ENCODE assay signal across 8 cellular contexts in the genomic region with DNA sequence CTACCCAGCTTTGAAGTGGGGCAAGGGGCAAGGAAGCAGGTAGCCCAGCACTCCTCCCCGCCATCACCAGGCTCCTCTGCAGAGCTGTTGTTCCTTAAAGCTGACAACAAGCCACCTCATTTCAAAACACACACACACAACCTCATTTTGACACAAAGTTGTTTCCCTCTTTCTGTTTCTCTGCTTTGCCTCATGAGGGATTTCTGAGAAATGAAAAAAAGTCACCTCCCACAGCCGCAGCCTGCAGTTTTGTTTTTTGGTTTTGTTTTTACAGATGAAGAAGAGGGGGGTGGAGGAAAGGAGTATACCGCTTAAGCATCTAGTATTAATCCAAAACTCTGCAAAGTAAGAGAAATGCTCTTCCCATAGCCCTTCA. TPM values are rescaled to one million over a fixed set of nuclear protein-coding genes. Genes with fewer than 3 reads are reported as not detected.
DNase-seq lines count a peak whose midpoint lies in the region; ATAC-seq and TF ChIP-seq lines count a peak whose summit lies in the region.

No MANE protein-coding gene starts in this region.

- H3K4me1 ChIP-seq in HUES64 (ENCODE audit: insufficient read depth, low read length) (peaks cover 55% of the 10 kb centered on the region), gastrocnemius medialis (peaks cover 97 to 99% of the 10 kb centered on the region in 2 donors)

- peaks cover 24% of the 10 kb centered on the region for H3K36me3 Mint-ChIP-seq in activated T-helper 1 cell treated with anti-CD3 and anti-CD28 coated beads, Interleukin-12 subunit alpha, Interleukin-12 subunit beta, Interleukin-2, Interleukin-4 antibody, amounts not matched to agents 30 ng/mL and 10 ng/mL and 1 ng/mL, durations not matched to agents 14 hours and 24 hours and 36 hours (ENCODE audit: low read depth)

- peak; percentile 75 for DNase-seq in activated T-helper 1 cell treated with anti-CD3 and anti-CD28 coated beads, Interleukin-12 subunit alpha, Interleukin-12 subunit beta, Interleukin-2, Interleukin-4 antibody, amounts not matched to agents 30 ng/mL and 10 ng/mL and 1 ng/mL, durations not matched to agents 14 hours and 24 hours and 36 hours (ENCODE audit: low spot score)
- DNase-seq in germinal center (ENCODE audit: low spot score): peak; percentile 47
- no peak for DNase-seq in gastrocnemius medialis
- DNase-seq in mucosa of gallbladder (ENCODE audit: low spot score): no peak
- DNase-seq in effector CD4-positive, alpha-beta T cell: no peak
- no peak for DNase-seq in NCI-H2029 (lab: John Stamatoyannopoulos, UW)

- TF ChIP-seq POLR2A in gastrocnemius medialis (IDR thresholded peaks at IDR 0.05): no peak

- WGBS in HUES64: 41% methylated on average over 3 of the region's 3 CpGs

- peak overlapping the region; percentile 90 for H3K4me3 Mint-ChIP-seq in activated T-helper 1 cell treated with anti-CD3 and anti-CD28 coated beads, Interleukin-12 subunit alpha, Interleukin-12 subunit beta, Interleukin-2, Interleukin-4 antibody, amounts not matched to agents 30 ng/mL and 10 ng/mL and 1 ng/mL, durations not matched to agents 14 hours and 24 hours and 36 hours

- peak; percentile 35 for ATAC-seq in GM19043 (IDR thresholded peaks at IDR 0.05; ENCODE audit: low read depth, unreplicated experiment)
- ATAC-seq in gastrocnemius medialis: no peak

- peak overlapping the region; percentile 75 for H3K9ac ChIP-seq in HUES64 (ENCODE audit: low read depth, low read length)

- peak overlapping the region; percentile 98 for H3K27ac Mint-ChIP-seq in activated T-helper 1 cell treated with anti-CD3 and anti-CD28 coated beads, Interleukin-12 subunit alpha, Interleukin-12 subunit beta, Interleukin-2, Interleukin-4 antibody, amounts not matched to agents 30 ng/mL and 10 ng/mL and 1 ng/mL, durations not matched to agents 14 hours and 24 hours and 36 hours

- intact Hi-C loops in activated T-helper 1 cell treated with anti-CD3 and anti-CD28 coated beads, Interleukin-12 subunit alpha, Interleukin-12 subunit beta, Interleukin-2, Interleukin-4 antibody, amounts not matched to agents 30 ng/mL and 10 ng/mL and 1 ng/mL, durations not matched to agents 14 hours and 24 hours and 36 hours (cut with micrococcal nuclease): loop anchor here (1.0 to 10.0 kb wide), 4 partner anchors 12 to 277 kb away; partner anchors contain the start of genes CTSS and MCL1
- intact Hi-C loops in gastrocnemius medialis (cut with DNase I; ENCODE audit: low total_unique reads): loop anchor here (10.0 kb wide), 1 partner anchor 307 kb away; the partner anchor contains the start of gene ARNT

- no peaks in the 10 kb centered on the region for H3K9me3 Mint-ChIP-seq in activated T-helper 1 cell treated with anti-CD3 and anti-CD28 coated beads, Interleukin-12 subunit alpha, Interleukin-12 subunit beta, Interleukin-2, Interleukin-4 antibody, amounts not matched to agents 30 ng/mL and 10 ng/mL and 1 ng/mL, durations not matched to agents 14 hours and 24 hours and 36 hours

- TF ChIP-seq CTCF in gastrocnemius medialis (IDR thresholded peaks at IDR 0.05 in 4 of 5, conservative IDR thresholded peaks at IDR 0.05 in 1 of 5): no peak

- H3K4me3 ChIP-seq in HUES64 (ENCODE audit: low read length) (peak overlapping the region; percentile 41), gastrocnemius medialis (peak overlapping the region; percentile 48 to 54 (median 52))

- peaks cover 88% of the 10 kb centered on the region for H3K4me1 Mint-ChIP-seq in activated T-helper 1 cell treated with anti-CD3 and anti-CD28 coated beads, Interleukin-12 subunit alpha, Interleukin-12 subunit beta, Interleukin-2, Interleukin-4 antibody, amounts not matched to agents 30 ng/mL and 10 ng/mL and 1 ng/mL, durations not matched to agents 14 hours and 24 hours and 36 hours (ENCODE audit: low read depth)

- H3K36me3 ChIP-seq in HUES64 (ENCODE audit: insufficient read depth, low read length): peaks cover 16% of the 10 kb centered on the region
- H3K36me3 ChIP-seq in gastrocnemius medialis: peaks cover 0 to under 1% of the 10 kb centered on the region in 2 donors

- H3K27me3 ChIP-seq in HUES64 (ENCODE audit: insufficient read depth, low read length): no peaks in the 10 kb centered on the region
- no peaks in the 10 kb centered on the region for H3K27me3 ChIP-seq in gastrocnemius medialis

- H3K27ac ChIP-seq in HUES64 (ENCODE audit: low read depth, low read length) (peak overlapping the region; percentile 95), gastrocnemius medialis (peak overlapping the region; percentile 100)

- H3K9me3 ChIP-seq in HUES64 (ENCODE audit: insufficient read depth, low read depth, low read length): no peaks in the 10 kb centered on the region
- H3K9me3 ChIP-seq in gastrocnemius medialis: no peaks in the 10 kb centered on the region

- no peaks in the 10 kb centered on the region for H3K27me3 Mint-ChIP-seq in activated T-helper 1 cell treated with anti-CD3 and anti-CD28 coated beads, Interleukin-12 subunit alpha, Interleukin-12 subunit beta, Interleukin-2, Interleukin-4 antibody, amounts not matched to agents 30 ng/mL and 10 ng/mL and 1 ng/mL, durations not matched to agents 14 hours and 24 hours and 36 hours (ENCODE audit: insufficient read depth)

- in situ Hi-C loops in gastrocnemius medialis (cut with MboI; ENCODE audit: low sequenced_read_pairs in 4 of 4): loop anchor here in 2 of 4 donors (10.0 kb wide), 1 partner anchor 57 kb away; the partner anchor contains the start of gene ENSA (in 2 of the 2)

RNA-seq across cellular contexts. Expression of gene MCL1, which starts 12.1 kb away (rescaled TPM):
- 126 TPM for polyA plus RNA-seq in HUES64 (2013, experiment 1 of 2)
- 126 TPM for polyA plus RNA-seq in HUES64 (2013, experiment 2 of 2)
- total RNA-seq in activated T-helper 1 cell treated with anti-CD3 and anti-CD28 coated beads, Interleukin-12 subunit alpha, Interleukin-12 subunit beta, Interleukin-2, Interleukin-4 antibody, amounts not matched to agents 30 ng/mL and 10 ng/mL and 1 ng/mL, durations not matched to agents 14 hours and 24 hours and 36 hours: 311 and 317 TPM in 2 replicates
- total RNA-seq in gastrocnemius medialis (100 to 1,000 TPM; 136 to 199 (median 176) TPM), mucosa of gallbladder (231 TPM)

RNA-seq across cellular contexts. Expression of gene ADAMTSL4, which starts 18.1 kb away (rescaled TPM):
- 1.1 TPM for polyA plus RNA-seq in HUES64 (2013, experiment 1 of 2)
- polyA plus RNA-seq in HUES64 (2013, experiment 2 of 2): 1.5 TPM
- total RNA-seq in activated T-helper 1 cell treated with anti-CD3 and anti-CD28 coated beads, Interleukin-12 subunit alpha, Interleukin-12 subunit beta, Interleukin-2, Interleukin-4 antibody, amounts not matched to agents 30 ng/mL and 10 ng/mL and 1 ng/mL, durations not matched to agents 14 hours and 24 hours and 36 hours: 1.2 and 1.3 TPM in 2 replicates
- total RNA-seq in gastrocnemius medialis (10 to 100 TPM in 2 of 4 donors, 1 to 10 TPM in 2; 5.6 to 30.0 (median 10.7) TPM), mucosa of gallbladder (17.2 TPM)

RNA-seq across cellular contexts. Expression of gene FALEC, which starts 51.8 kb away (rescaled TPM):
- not detected for polyA plus RNA-seq in HUES64 (2013, experiment 1 of 2)
- not detected for polyA plus RNA-seq in HUES64 (2013, experiment 2 of 2)
- not detected in 2 replicates for total RNA-seq in activated T-helper 1 cell treated with anti-CD3 and anti-CD28 coated beads, Interleukin-12 subunit alpha, Interleukin-12 subunit beta, Interleukin-2, Interleukin-4 antibody, amounts not matched to agents 30 ng/mL and 10 ng/mL and 1 ng/mL, durations not matched to agents 14 hours and 24 hours and 36 hours
- total RNA-seq in gastrocnemius medialis: not detected
- 1.1 TPM for total RNA-seq in mucosa of gallbladder

RNA-seq across cellular contexts. Expression of gene ECM1, which starts 59.4 kb away (rescaled TPM):
- polyA plus RNA-seq in HUES64 (2013, experiment 1 of 2): 1.5 TPM
- 2.2 TPM for polyA plus RNA-seq in HUES64 (2013, experiment 2 of 2)
- total RNA-seq in activated T-helper 1 cell treated with anti-CD3 and anti-CD28 coated beads, Interleukin-12 subunit alpha, Interleukin-12 subunit beta, Interleukin-2, Interleukin-4 antibody, amounts not matched to agents 30 ng/mL and 10 ng/mL and 1 ng/mL, durations not matched to agents 14 hours and 24 hours and 36 hours: 1.9 and 2.6 TPM in 2 replicates
- total RNA-seq in gastrocnemius medialis (1 to 10 TPM; 1.5 to 8.5 (median 5.6) TPM), mucosa of gallbladder (681 TPM)

Comparison
In these comparisons a context has a peak if more than half of its experiments do, and no peak if none do; other contexts are left out.
1. DNase-seq: peak in activated T-helper 1 cell treated with anti-CD3 and anti-CD28 coated beads, Interleukin-12 subunit alpha, Interleukin-12 subunit beta, Interleukin-2, Interleukin-4 antibody, amounts not matched to agents 30 ng/mL and 10 ng/mL and 1 ng/mL, durations not matched to agents 14 hours and 24 hours and 36 hours (single experiment) and germinal center (single experiment); none in gastrocnemius medialis (0 of 2), mucosa of gallbladder (single experiment), effector CD4-positive, alpha-beta T cell (single experiment) and NCI-H2029 (single experiment).